ENCODE assay signal across 29 cellular contexts in genomic region chr5:4228708-4229107, GRCh38.
"Had no signal": no experiment of that assay in that cellular context is flagged by ENCODE, and none has a peak within 500 bp of the region (broad histone marks: within the 10 kb centered on the region; RNA-seq: fewer than 3 reads in every experiment).

No MANE protein-coding gene starts in this region.

- H3K4me3 Mint-ChIP-seq: activated CD4-positive, alpha-beta memory T cell treated with anti-CD3 and anti-CD28 coated beads for 36 hours; activated CD4-positive, alpha-beta T cell treated with anti-CD3 and anti-CD28 coated beads for 36 hours; activated CD4-positive, alpha-beta T cell treated with anti-CD3 and anti-CD28 coated beads, Interleukin-2, amount 10 ng/mL, durations not matched to agents 24 days and 14 days; activated naive CD4-positive, alpha-beta T cell treated with anti-CD3 and anti-CD28 coated beads, Interleukin-2, amount 10 ng/mL, durations not matched to agents 7 days and 5 days; activated naive CD8-positive, alpha-beta T cell treated with anti-CD3 and anti-CD28 coated beads, Interleukin-2, amount 10 ng/mL, durations not matched to agents 7 days and 5 days; activated T-cell treated with anti-CD3 and anti-CD28 coated beads, Interleukin-2, amount 50 U/mL, for 24 hours; activated T-cell treated with anti-CD3 and anti-CD28 coated beads, Interleukin-2, amount 50 U/mL, for 72 hours; brain; T-cell; T-helper 1 cell treated with Interleukin-12 subunit alpha and Interleukin-12 subunit beta and Interleukin-4 antibody, amounts not matched to agents 30 μg/mL and 1 μg/mL, for 36 hours; T-helper 2 cell treated with Interferon-gamma antibody and Interleukin-4, amounts not matched to agents 5 μg/mL and 100 μg/mL, for 36 hours had no signal

- H3K4me3 ChIP-seq: ascending aorta, breast epithelium, cardiac muscle cell, colonic mucosa had no signal

- H3K27me3 ChIP-seq: ascending aorta, breast epithelium, colonic mucosa had no signal

- H3K36me3 ChIP-seq: ascending aorta, breast epithelium, cardiac muscle cell, colonic mucosa had no signal

- H3K4me1 ChIP-seq: ascending aorta, breast epithelium, colonic mucosa had no signal

- ATAC-seq: activated CD4-positive, alpha-beta T cell treated with anti-CD3 and anti-CD28 coated beads for 36 hours; activated naive CD4-positive, alpha-beta T cell treated with anti-CD3 and anti-CD28 coated beads, Interleukin-2, amount 50 U/mL, for 72 hours; activated T-cell treated with anti-CD3 and anti-CD28 coated beads, Interleukin-2, amount 50 U/mL, for 72 hours; T-cell had no signal

- H3K4me1 Mint-ChIP-seq: activated CD4-positive, alpha-beta T cell treated with anti-CD3 and anti-CD28 coated beads for 36 hours; activated CD4-positive, alpha-beta T cell treated with anti-CD3 and anti-CD28 coated beads, Interleukin-2, amount 10 ng/mL, durations not matched to agents 24 days and 14 days; activated naive CD4-positive, alpha-beta T cell treated with anti-CD3 and anti-CD28 coated beads, Interleukin-2, amount 10 ng/mL, durations not matched to agents 7 days and 5 days; activated naive CD8-positive, alpha-beta T cell treated with anti-CD3 and anti-CD28 coated beads, Interleukin-2, amount 10 ng/mL, durations not matched to agents 7 days and 5 days; T-cell had no signal

- DNase-seq: activated CD4-positive, alpha-beta memory T cell treated with anti-CD3 and anti-CD28 coated beads for 36 hours; activated CD4-positive, alpha-beta T cell treated with anti-CD3 and anti-CD28 coated beads for 36 hours; activated CD4-positive, alpha-beta T cell treated with anti-CD3 and anti-CD28 coated beads, Interleukin-2, amount 10 ng/mL, durations not matched to agents 24 days and 14 days; activated CD4-positive, CD25-positive, alpha-beta regulatory T cell; activated CD4-positive, CD25-positive, alpha-beta regulatory T cell treated with anti-CD3 and anti-CD28 coated beads, Interleukin-2, amount 50 U/mL, for 72 hours; activated CD8-positive, alpha-beta memory T cell treated with anti-CD3 and anti-CD28 coated beads, Interleukin-2, amount 50 U/mL, for 48 hours; activated gamma-delta T cell; activated naive CD4-positive, alpha-beta T cell; activated naive CD4-positive, alpha-beta T cell treated with anti-CD3 and anti-CD28 coated beads, Interleukin-2, amount 10 ng/mL, durations not matched to agents 7 days and 5 days; activated naive CD8-positive, alpha-beta T cell treated with anti-CD3 and anti-CD28 coated beads, Interleukin-2, amount 10 ng/mL, durations not matched to agents 7 days and 5 days; activated T-cell treated with anti-CD3 and anti-CD28 coated beads for 4 hours; activated T-cell treated with anti-CD3 and anti-CD28 coated beads, Interleukin-2, amount 50 U/mL, for 24 hours; activated T-cell treated with anti-CD3 and anti-CD28 coated beads, Interleukin-2, amount 50 U/mL, for 72 hours; central memory CD4-positive, alpha-beta T cell; cerebellar nuclear complex; colonic mucosa; effector CD8-positive, alpha-beta T cell; foreskin fibroblast; head of caudate nucleus; T-cell; T1000 had no signal

- H3K36me3 Mint-ChIP-seq: activated naive CD4-positive, alpha-beta T cell treated with anti-CD3 and anti-CD28 coated beads, Interleukin-2, amount 10 ng/mL, durations not matched to agents 7 days and 5 days; activated naive CD8-positive, alpha-beta T cell treated with anti-CD3 and anti-CD28 coated beads, Interleukin-2, amount 10 ng/mL, durations not matched to agents 7 days and 5 days; T-cell had no signal

- H3K27ac ChIP-seq: ascending aorta, breast epithelium, cardiac muscle cell, colonic mucosa, epithelial cell of prostate had no signal

- H3K9me3 ChIP-seq: ascending aorta, colonic mucosa had no signal

- H3K27me3 Mint-ChIP-seq: activated CD4-positive, alpha-beta memory T cell treated with anti-CD3 and anti-CD28 coated beads for 36 hours; activated CD4-positive, alpha-beta T cell treated with anti-CD3 and anti-CD28 coated beads for 36 hours; activated CD4-positive, alpha-beta T cell treated with anti-CD3 and anti-CD28 coated beads, Interleukin-2, amount 10 ng/mL, durations not matched to agents 24 days and 14 days; activated naive CD4-positive, alpha-beta T cell treated with anti-CD3 and anti-CD28 coated beads, Interleukin-2, amount 10 ng/mL, durations not matched to agents 7 days and 5 days; activated naive CD8-positive, alpha-beta T cell treated with anti-CD3 and anti-CD28 coated beads, Interleukin-2, amount 10 ng/mL, durations not matched to agents 7 days and 5 days; activated T-cell treated with anti-CD3 and anti-CD28 coated beads, Interleukin-2, amount 50 U/mL, for 24 hours; T-cell had no signal

- H3K27ac Mint-ChIP-seq: activated CD4-positive, alpha-beta memory T cell treated with anti-CD3 and anti-CD28 coated beads for 36 hours; activated CD4-positive, alpha-beta T cell treated with anti-CD3 and anti-CD28 coated beads for 36 hours; activated CD4-positive, alpha-beta T cell treated with anti-CD3 and anti-CD28 coated beads, Interleukin-2, amount 10 ng/mL, durations not matched to agents 24 days and 14 days; activated naive CD4-positive, alpha-beta T cell treated with anti-CD3 and anti-CD28 coated beads, Interleukin-2, amount 10 ng/mL, durations not matched to agents 7 days and 5 days; activated naive CD4-positive, alpha-beta T cell treated with anti-CD3 and anti-CD28 coated beads, Interleukin-2, amount 50 U/mL, for 72 hours; activated naive CD8-positive, alpha-beta T cell treated with anti-CD3 and anti-CD28 coated beads, Interleukin-2, amount 10 ng/mL, durations not matched to agents 7 days and 5 days; activated T-cell treated with anti-CD3 and anti-CD28 coated beads, Interleukin-2, amount 50 U/mL, for 24 hours; activated T-cell treated with anti-CD3 and anti-CD28 coated beads, Interleukin-2, amount 50 U/mL, for 72 hours; T-cell; T-helper 1 cell treated with Interleukin-12 subunit alpha and Interleukin-12 subunit beta and Interleukin-4 antibody, amounts not matched to agents 30 μg/mL and 1 μg/mL, for 36 hours; T-helper 2 cell treated with Interferon-gamma antibody and Interleukin-4, amounts not matched to agents 5 μg/mL and 100 μg/mL, for 36 hours had no signal
